6 cellular contexts compared by ENCODE assay signal in the genomic region with DNA sequence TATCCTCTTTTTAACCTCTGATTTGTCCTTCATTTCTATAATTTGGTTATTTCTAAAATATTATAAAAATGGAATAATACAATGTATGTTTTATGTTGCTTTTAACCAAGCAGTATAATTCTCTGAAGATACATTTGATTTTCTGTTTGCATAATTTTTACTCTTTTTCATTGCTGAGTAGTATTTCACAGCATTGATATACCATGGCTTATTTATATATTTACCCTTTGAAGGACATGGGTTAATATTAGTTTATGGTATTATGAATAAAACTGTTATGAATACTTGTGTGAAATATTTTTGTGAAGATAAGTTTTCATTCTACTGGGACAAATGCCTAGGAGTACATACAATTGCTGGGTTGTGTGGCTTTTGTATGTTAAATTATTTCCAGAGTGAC.
"Had no signal": no experiment of that assay in that cellular context is flagged by ENCODE, and none has a peak within 500 bp of the region (broad histone marks: within the 10 kb centered on the region; RNA-seq: fewer than 3 reads in every experiment).

No MANE protein-coding gene starts in this region.

- H3K4me3 ChIP-seq: K562 had no signal

- ATAC-seq: HepG2, K562 had no signal

- DNase-seq: IMR-90, KBM-7, KG1 had no signal

- H3K27ac ChIP-seq: HL-60 had no signal
